22 cellular contexts compared by ENCODE assay signal in genomic region chr9:71965403-71965802, GRCh38. TPM values are rescaled to one million over a fixed set of nuclear protein-coding genes. Genes with fewer than 3 reads are reported as not detected.
DNase-seq lines count a peak whose midpoint lies in the region; ATAC-seq, FAIRE-seq and TF ChIP-seq lines count a peak whose summit lies in the region.
"Had no signal": no experiment of that assay in that cellular context is flagged by ENCODE, and none has a peak within 500 bp of the region (broad histone marks: within the 10 kb centered on the region; RNA-seq: fewer than 3 reads in every experiment).

No MANE protein-coding gene starts in this region.

- no peak overlapping the region for H3T11ph ChIP-seq in H9 (ENCODE audit: low read length)

- H3K4me2 ChIP-seq in H9 (ENCODE audit: insufficient read depth, insufficient read length, low read length) (no peak overlapping the region), astrocyte (ENCODE audit: low read length) (no peak overlapping the region)
- H3K4me2 ChIP-seq: A549 had no signal

- no peak overlapping the region for H2BK20ac ChIP-seq in H9 (ENCODE audit: low read depth, low read length, poor library complexity, severe bottlenecking)

- H3K9me3 Mint-ChIP-seq in H9: peaks cover 21 to 27% of the 10 kb centered on the region in 2 experiments
- H3K9me3 Mint-ChIP-seq in astrocyte (ENCODE audit: unreplicated experiment): peaks cover 6% of the 10 kb centered on the region
- H3K9me3 Mint-ChIP-seq in activated T-helper 1 cell treated with anti-CD3 and anti-CD28 coated beads, Interleukin-12 subunit alpha, Interleukin-12 subunit beta, Interleukin-2, Interleukin-4 antibody, amounts not matched to agents 30 ng/mL and 10 ng/mL and 1 ng/mL, durations not matched to agents 14 hours and 24 hours and 36 hours: peaks cover 16% of the 10 kb centered on the region

- H4K8ac ChIP-seq in H9 (replicated peaks; ENCODE audit: insufficient read length, low read depth, low read length): no peak overlapping the region

- H4K5ac ChIP-seq in H9 (ENCODE audit: insufficient read length, low read depth, low read length): no peak overlapping the region

- H3K27ac ChIP-seq in H9 (ENCODE audit: insufficient read length, low read depth, low read length) (no peak overlapping the region), HUES64 (ENCODE audit: low read depth, low read length) (0 out of 2 replicates have a peak overlapping the region, but pooled peaks have one; percentile 88), astrocyte (ENCODE audit: low read depth, low read length) (no peak overlapping the region), substantia nigra (ENCODE audit: low read depth, low read length, poor library complexity, severe bottlenecking) (peak overlapping the region; percentile 51)
- H3K27ac ChIP-seq: A549, C4-2B had no signal

- FAIRE-seq in astrocyte (lab: Jason Lieb, UNC): no peak
- FAIRE-seq: A549, GM12891, GM18507 had no signal

- H3K4me3 ChIP-seq in HUES64 (ENCODE audit: low read length) (no peak overlapping the region), astrocyte (ENCODE audit: insufficient read depth, low read depth, low read length) (no peak overlapping the region)
- H3K4me3 ChIP-seq: A549, HAP-1 had no signal

- no peak overlapping the region for H4K91ac ChIP-seq in H9 (ENCODE audit: insufficient read length, low read depth, low read length)

- TF ChIP-seq CTCF in H9 (conservative IDR thresholded peaks at IDR 0.05): no peak
- no peak for TF ChIP-seq CTCF in astrocyte (IDR thresholded peaks at IDR 0.05; ENCODE audit: insufficient read depth, low read depth, low read length)

- ATAC-seq in GM19397 (IDR thresholded peaks at IDR 0.05; ENCODE audit: unreplicated experiment): no peak
- ATAC-seq: A549; CD8-positive, alpha-beta T cell had no signal

- H3K9ac ChIP-seq in H9 (ENCODE audit: extremely low read depth, insufficient read length, low read length) (no peak overlapping the region), HUES64 (ENCODE audit: low read depth, low read length) (no peak overlapping the region), astrocyte (ENCODE audit: low read length) (no peak overlapping the region)

- no peak overlapping the region for H3K4ac ChIP-seq in H9 (ENCODE audit: low read depth, low read length)

- no peaks in the 10 kb centered on the region for H3K27me3 ChIP-seq in H9 (ENCODE audit: insufficient read depth, low read length)
- no peaks in the 10 kb centered on the region for H3K27me3 ChIP-seq in HUES64 (ENCODE audit: insufficient read depth, low read length)
- no peaks in the 10 kb centered on the region for H3K27me3 ChIP-seq in astrocyte (ENCODE audit: insufficient read depth, low read length)

- no peak overlapping the region for H2AK5ac ChIP-seq in H9 (ENCODE audit: insufficient read length, low read length)

- no peaks in the 10 kb centered on the region for H3K79me1 ChIP-seq in H9 (ENCODE audit: insufficient read depth, low read depth, low read length, poor library complexity, severe bottlenecking)

- no peaks in the 10 kb centered on the region for H3K23me2 ChIP-seq in H9 (ENCODE audit: insufficient read length, low read depth, low read length, poor library complexity, severe bottlenecking)

- H3K18ac ChIP-seq in H9 (ENCODE audit: insufficient read length, low read depth, low read length): no peak overlapping the region

- no peak overlapping the region for H3K56ac ChIP-seq in H9 (ENCODE audit: insufficient read length, low read depth, low read length)

- H2BK5ac ChIP-seq in H9 (ENCODE audit: insufficient read length, low read length): no peak overlapping the region

- H2BK12ac ChIP-seq in H9 (ENCODE audit: insufficient read length, low read depth, low read length): no peak overlapping the region

- H3K36me3 Mint-ChIP-seq in H9 (ENCODE audit: insufficient read depth in 1 of 3, low read depth in 3 of 3): peaks cover 38 to 46% (median 44%) of the 10 kb centered on the region in 3 experiments
- peaks cover 17% of the 10 kb centered on the region for H3K36me3 Mint-ChIP-seq in astrocyte (ENCODE audit: low read depth, unreplicated experiment)
- H3K36me3 Mint-ChIP-seq in activated T-helper 1 cell treated with anti-CD3 and anti-CD28 coated beads, Interleukin-12 subunit alpha, Interleukin-12 subunit beta, Interleukin-2, Interleukin-4 antibody, amounts not matched to agents 30 ng/mL and 10 ng/mL and 1 ng/mL, durations not matched to agents 14 hours and 24 hours and 36 hours (ENCODE audit: low read depth): peaks cover 25% of the 10 kb centered on the region

- no peak overlapping the region for H3K14ac ChIP-seq in H9 (ENCODE audit: insufficient read depth, low read length)

- no peaks in the 10 kb centered on the region for H3K79me2 ChIP-seq in H9 (ENCODE audit: insufficient read depth, low read length)
- H3K79me2 ChIP-seq in astrocyte (ENCODE audit: insufficient read depth, low read length): no peaks in the 10 kb centered on the region

- H3K4me1 ChIP-seq in H9 (ENCODE audit: insufficient read depth, low read length) (no peaks in the 10 kb centered on the region; the same call in 1 of the 2 replicates), HUES64 (ENCODE audit: insufficient read depth, low read length) (peaks cover 23% of the 10 kb centered on the region), astrocyte (ENCODE audit: insufficient read depth, low read length) (no peaks in the 10 kb centered on the region)
- H3K4me1 ChIP-seq: A549, Caco-2, HAP-1 had no signal

- WGBS in H9 (ENCODE audit: extremely low coverage, insufficient read length, low lambda C conversion rate): no CpG with 5 or more reads among the region's 1 CpG
- WGBS in HUES64: 89% methylated on average over 1 of the region's 1 CpG

- H3K27me3 Mint-ChIP-seq in H9 (ENCODE audit: low read depth): no peaks in the 10 kb centered on the region; the same call in 1 of the 2 replicates
- H3K27me3 Mint-ChIP-seq in astrocyte (ENCODE audit: low read depth, unreplicated experiment): no peaks in the 10 kb centered on the region
- H3K27me3 Mint-ChIP-seq in activated T-helper 1 cell treated with anti-CD3 and anti-CD28 coated beads, Interleukin-12 subunit alpha, Interleukin-12 subunit beta, Interleukin-2, Interleukin-4 antibody, amounts not matched to agents 30 ng/mL and 10 ng/mL and 1 ng/mL, durations not matched to agents 14 hours and 24 hours and 36 hours (ENCODE audit: insufficient read depth): no peaks in the 10 kb centered on the region
- H3K27me3 Mint-ChIP-seq: CD4-positive, CD25-positive, alpha-beta regulatory T cell had no signal

- H3K36me3 ChIP-seq in HUES64 (ENCODE audit: insufficient read depth, low read length) (peaks cover 12% of the 10 kb centered on the region), astrocyte (ENCODE audit: insufficient read depth, low read length) (peaks cover 2% of the 10 kb centered on the region)
- H3K36me3 ChIP-seq: HAP-1 had no signal

- H3K27ac Mint-ChIP-seq in H9 (peak overlapping the region in 2 of 3 experiments; percentile 86 to 87; a peak in 6 of 7 replicates), astrocyte (ENCODE audit: unreplicated experiment) (peak overlapping the region; percentile 4)
- H3K27ac Mint-ChIP-seq in activated T-helper 1 cell treated with anti-CD3 and anti-CD28 coated beads, Interleukin-12 subunit alpha, Interleukin-12 subunit beta, Interleukin-2, Interleukin-4 antibody, amounts not matched to agents 30 ng/mL and 10 ng/mL and 1 ng/mL, durations not matched to agents 14 hours and 24 hours and 36 hours: no peak overlapping the region
- H3K27ac Mint-ChIP-seq: CD4-positive, CD25-positive, alpha-beta regulatory T cell; HFFc6 had no signal

- H2BK15ac ChIP-seq in H9 (ENCODE audit: low read depth, low read length): no peak overlapping the region

- H2BK120ac ChIP-seq in H9 (ENCODE audit: low read depth, low read length, poor library complexity, severe bottlenecking): no peak overlapping the region

- H4K20me1 ChIP-seq in H9 (ENCODE audit: control insufficient read depth, insufficient read depth, insufficient read length) (no peaks in the 10 kb centered on the region), astrocyte (ENCODE audit: insufficient read depth, low read length) (no peaks in the 10 kb centered on the region)

- no peak overlapping the region for H3K4me3 Mint-ChIP-seq in H9
- H3K4me3 Mint-ChIP-seq in astrocyte (ENCODE audit: unreplicated experiment): no peak overlapping the region
- H3K4me3 Mint-ChIP-seq in activated T-helper 1 cell treated with anti-CD3 and anti-CD28 coated beads, Interleukin-12 subunit alpha, Interleukin-12 subunit beta, Interleukin-2, Interleukin-4 antibody, amounts not matched to agents 30 ng/mL and 10 ng/mL and 1 ng/mL, durations not matched to agents 14 hours and 24 hours and 36 hours: no peak overlapping the region
- H3K4me3 Mint-ChIP-seq: CD8-positive, alpha-beta T cell; HFFc6 had no signal

- intact Hi-C loops in activated T-helper 1 cell treated with anti-CD3 and anti-CD28 coated beads, Interleukin-12 subunit alpha, Interleukin-12 subunit beta, Interleukin-2, Interleukin-4 antibody, amounts not matched to agents 30 ng/mL and 10 ng/mL and 1 ng/mL, durations not matched to agents 14 hours and 24 hours and 36 hours (cut with micrococcal nuclease): no loop called here

- DNase-seq in H9: no peak
- DNase-seq in astrocyte (ENCODE audit: low read depth): no peak
- DNase-seq in substantia nigra (lab: John Stamatoyannopoulos, UW): no peak
- DNase-seq in DMS53 (lab: John Stamatoyannopoulos, UW): no peak
- DNase-seq in activated T-helper 1 cell treated with anti-CD3 and anti-CD28 coated beads, Interleukin-12 subunit alpha, Interleukin-12 subunit beta, Interleukin-2, Interleukin-4 antibody, amounts not matched to agents 30 ng/mL and 10 ng/mL and 1 ng/mL, durations not matched to agents 14 hours and 24 hours and 36 hours (ENCODE audit: low spot score): no peak
- DNase-seq: 8988T; ACHN; Caco-2; CD4-positive, CD25-positive, alpha-beta regulatory T cell; CD8-positive, alpha-beta T cell; DMS153; DMS79; EL; GDM1; HFFc6 had no signal

- H3K9me3 ChIP-seq in H9 (ENCODE audit: control insufficient read depth, low read depth, low read length): peaks cover 5% of the 10 kb centered on the region
- H3K9me3 ChIP-seq in HUES64 (ENCODE audit: insufficient read depth, low read depth, low read length): peaks cover 21% of the 10 kb centered on the region
- peaks cover 5% of the 10 kb centered on the region for H3K9me3 ChIP-seq in astrocyte (ENCODE audit: insufficient read depth, low read depth, low read length)
- H3K9me3 ChIP-seq: Caco-2 had no signal

- H3K4me1 Mint-ChIP-seq in H9 (peaks cover 43 to 46% of the 10 kb centered on the region in 2 experiments), astrocyte (ENCODE audit: low read depth, unreplicated experiment) (no peaks in the 10 kb centered on the region)
- no peaks in the 10 kb centered on the region for H3K4me1 Mint-ChIP-seq in activated T-helper 1 cell treated with anti-CD3 and anti-CD28 coated beads, Interleukin-12 subunit alpha, Interleukin-12 subunit beta, Interleukin-2, Interleukin-4 antibody, amounts not matched to agents 30 ng/mL and 10 ng/mL and 1 ng/mL, durations not matched to agents 14 hours and 24 hours and 36 hours (ENCODE audit: low read depth)

- H3K23ac ChIP-seq in H9 (ENCODE audit: insufficient read length, low read depth, low read length): no peak overlapping the region

- no peak overlapping the region for H2AFZ ChIP-seq in H9 (ENCODE audit: low read length)
- H2AFZ ChIP-seq in astrocyte (ENCODE audit: low read depth, low read length): no peak overlapping the region

RNA-seq across cellular contexts. Expression of gene C9orf85, which starts 54.0 kb away (rescaled TPM):
- 14.1 and 14.4 TPM in 2 replicates for total RNA-seq in H9 (2021)
- 15.4 TPM for polyA plus RNA-seq in HUES64 (2013, experiment 1 of 2)
- 13.4 TPM for polyA plus RNA-seq in HUES64 (2013, experiment 2 of 2)
- total RNA-seq in astrocyte: 15.2 TPM in 2 replicates
- 9.3 and 9.8 TPM in 2 replicates for total RNA-seq in activated T-helper 1 cell treated with anti-CD3 and anti-CD28 coated beads, Interleukin-12 subunit alpha, Interleukin-12 subunit beta, Interleukin-2, Interleukin-4 antibody, amounts not matched to agents 30 ng/mL and 10 ng/mL and 1 ng/mL, durations not matched to agents 14 hours and 24 hours and 36 hours

RNA-seq across cellular contexts. Expression of gene ABHD17B, which starts 54.4 kb away (rescaled TPM):
- 67.6 and 70.2 TPM in 2 replicates for total RNA-seq in H9 (2021)
- polyA plus RNA-seq in HUES64 (2013, experiment 1 of 2): 58.7 TPM
- polyA plus RNA-seq in HUES64 (2013, experiment 2 of 2): 57.7 TPM
- total RNA-seq in astrocyte: 19.6 and 21.3 TPM in 2 replicates
- 18.5 and 20.4 TPM in 2 replicates for total RNA-seq in activated T-helper 1 cell treated with anti-CD3 and anti-CD28 coated beads, Interleukin-12 subunit alpha, Interleukin-12 subunit beta, Interleukin-2, Interleukin-4 antibody, amounts not matched to agents 30 ng/mL and 10 ng/mL and 1 ng/mL, durations not matched to agents 14 hours and 24 hours and 36 hours

Comparison
In these comparisons a context has a peak if more than half of its experiments do, and no peak if none do; other contexts are left out.
1. H3K27ac ChIP-seq: peak in HUES64 (single experiment) and substantia nigra (single experiment); none in H9 (single experiment) and astrocyte (single experiment).